ENCODE assay signal across 2 cellular contexts in genomic region chr2:32061973-32062861, GRCh38.
TF ChIP-seq lines count a peak whose summit lies in the region.

No MANE protein-coding gene starts in this region.

TF ChIP-seq in HEK293, 187 proteins besides CTCF, POLR2A, EP300 and RAD21:
- 0 out of 2 replicates have a peak, but pooled peaks have one; percentile 20 for TF ChIP-seq ZEB2 (tag by site-specific recombination; IDR thresholded peaks at IDR 0.05)
- peak; percentile 96 for TF ChIP-seq PRDM1 (tag by site-specific recombination; IDR thresholded peaks at IDR 0.05)
- no peak for TF ChIP-seq ZNF138 (tag by site-specific recombination; IDR thresholded peaks at IDR 0.05; ENCODE audit: borderline replicate concordance)
- TF ChIP-seq PRDM10 (tag by site-specific recombination; IDR thresholded peaks at IDR 0.05) = peak; percentile 36; the same call in 1 of the 2 replicates
- 0 out of 2 replicates have a peak, but pooled peaks have one; percentile 30 for TF ChIP-seq GLIS1 (tag by site-specific recombination; IDR thresholded peaks at IDR 0.05)
- no peak for TF ChIP-seq YY1 (tag by site-specific recombination; IDR thresholded peaks at IDR 0.05)
- TF ChIP-seq ZNF571 (tag by site-specific recombination; IDR thresholded peaks at IDR 0.05) = no peak
- TF ChIP-seq ZNF837 (tag by site-specific recombination; IDR thresholded peaks at IDR 0.05) = no peak
- 0 out of 2 replicates have a peak, but pooled peaks have one; percentile 20 for TF ChIP-seq ZXDB (tag by site-specific recombination; IDR thresholded peaks at IDR 0.05)
- peak; percentile 7; the same call in 1 of the 2 replicates for TF ChIP-seq PATZ1 (tag by site-specific recombination; IDR thresholded peaks at IDR 0.05)
- TF ChIP-seq ZNF366 (tag by site-specific recombination; conservative IDR thresholded peaks at IDR 0.05) = peak; percentile 94
- no peak for TF ChIP-seq ZNF513 (tag by site-specific recombination; IDR thresholded peaks at IDR 0.05)
- TF ChIP-seq ZNF791 (tag by site-specific recombination; IDR thresholded peaks at IDR 0.05) = no peak

TF ChIP-seq in HepG2, 621 proteins besides CTCF, POLR2A, EP300 and RAD21 (continues in another document):
- TF ChIP-seq ZNF749 (CRISPR knock-in tag; IDR thresholded peaks at IDR 0.05; ENCODE audit: borderline replicate concordance) (no peak), HNRNPH1 (optimal IDR thresholded peaks at IDR 0.05; ENCODE audit: low read depth, low read length) (no peak), DRAP1 (CRISPR knock-in tag; IDR thresholded peaks at IDR 0.05) (0 out of 2 replicates have a peak, but pooled peaks have one; percentile 31), PITX1 (CRISPR knock-in tag; IDR thresholded peaks at IDR 0.05) (no peak), SP140L (CRISPR knock-in tag; IDR thresholded peaks at IDR 0.05; ENCODE audit: borderline replicate concordance) (0 out of 2 replicates have a peak, but pooled peaks have one; percentile 25), YEATS4 (CRISPR knock-in tag; IDR thresholded peaks at IDR 0.05; ENCODE audit: borderline replicate concordance) (peak; percentile 30; the same call in 1 of the 2 replicates), HOMEZ (CRISPR knock-in tag; IDR thresholded peaks at IDR 0.05; ENCODE audit: low read depth) (0 out of 2 replicates have a peak, but pooled peaks have one; percentile 27), CC2D1A (CRISPR knock-in tag; IDR thresholded peaks at IDR 0.05) (no peak), ZMAT5 (CRISPR knock-in tag; IDR thresholded peaks at IDR 0.05; ENCODE audit: borderline replicate concordance, low read depth) (no peak), ZNF329 (CRISPR knock-in tag; IDR thresholded peaks at IDR 0.05; ENCODE audit: low read depth) (no peak), FOXA3 (CRISPR knock-in tag; IDR thresholded peaks at IDR 0.05) (peak; percentile 5; the same call in 1 of the 2 replicates), ZNF17 (CRISPR knock-in tag; IDR thresholded peaks at IDR 0.05) (no peak), U2AF1 (optimal IDR thresholded peaks at IDR 0.05; ENCODE audit: low read depth, low read length) (no peak), HBP1 (CRISPR knock-in tag; IDR thresholded peaks at IDR 0.05; ENCODE audit: low read depth) (0 out of 2 replicates have a peak, but pooled peaks have one; percentile 49), ZNF792 (CRISPR knock-in tag; IDR thresholded peaks at IDR 0.05) (no peak), ZNF703 (CRISPR knock-in tag; IDR thresholded peaks at IDR 0.05; ENCODE audit: borderline replicate concordance) (no peak), RNF219 (CRISPR knock-in tag; IDR thresholded peaks at IDR 0.05) (0 out of 2 replicates have a peak, but pooled peaks have one; percentile 53), MATR3 (CRISPR knock-in tag; IDR thresholded peaks at IDR 0.05) (no peak), ZNF451 (CRISPR knock-in tag; IDR thresholded peaks at IDR 0.05) (0 out of 2 replicates have a peak, but pooled peaks have one; percentile 67), GATA4 (IDR thresholded peaks at IDR 0.05; ENCODE audit: borderline replicate concordance, low read depth) (0 out of 2 replicates have a peak, but pooled peaks have one; percentile 8), DNMT1 (CRISPR knock-in tag; IDR thresholded peaks at IDR 0.05) (no peak), SNAI1 (CRISPR knock-in tag; IDR thresholded peaks at IDR 0.05; ENCODE audit: borderline replicate concordance) (peak; percentile 39; the same call in 1 of the 2 replicates), GFI1 (CRISPR knock-in tag; IDR thresholded peaks at IDR 0.05; ENCODE audit: borderline replicate concordance) (peak; percentile 43; the same call in 1 of the 2 replicates), THYN1 (CRISPR knock-in tag; IDR thresholded peaks at IDR 0.05; ENCODE audit: borderline replicate concordance, low read depth) (no peak), ZNF619 (CRISPR knock-in tag; IDR thresholded peaks at IDR 0.05) (0 out of 2 replicates have a peak, but pooled peaks have one; percentile 10), MIER3 (CRISPR knock-in tag; IDR thresholded peaks at IDR 0.05; ENCODE audit: borderline replicate concordance) (peak; percentile 30; the same call in 1 of the 2 replicates), ZNF468 (CRISPR knock-in tag; IDR thresholded peaks at IDR 0.05) (no peak), ZNF513 (CRISPR knock-in tag; conservative IDR thresholded peaks at IDR 0.05) (0 out of 2 replicates have a peak, but pooled peaks have one; percentile 45), ZNF770 (CRISPR knock-in tag; IDR thresholded peaks at IDR 0.05) (peak; percentile 99), ZNF367 (CRISPR knock-in tag; IDR thresholded peaks at IDR 0.05; ENCODE audit: borderline replicate concordance) (no peak), ATF6 (CRISPR knock-in tag; conservative IDR thresholded peaks at IDR 0.05) (no peak), SSRP1 (CRISPR knock-in tag; IDR thresholded peaks at IDR 0.05) (no peak), ZNF597 (CRISPR knock-in tag; IDR thresholded peaks at IDR 0.05) (no peak), FOXJ3 (CRISPR knock-in tag; IDR thresholded peaks at IDR 0.05; ENCODE audit: borderline replicate concordance) (peak; percentile 63; the same call in 1 of the 2 replicates), SMAD9 (CRISPR knock-in tag; IDR thresholded peaks at IDR 0.05) (no peak), TEF (CRISPR knock-in tag; IDR thresholded peaks at IDR 0.05) (0 out of 2 replicates have a peak, but pooled peaks have one; percentile 71), POLR2AphosphoS2 (IDR thresholded peaks at IDR 0.05; ENCODE audit: low read depth, low read length) (no peak)
